17 cellular contexts compared by ENCODE assay signal in the genomic region with DNA sequence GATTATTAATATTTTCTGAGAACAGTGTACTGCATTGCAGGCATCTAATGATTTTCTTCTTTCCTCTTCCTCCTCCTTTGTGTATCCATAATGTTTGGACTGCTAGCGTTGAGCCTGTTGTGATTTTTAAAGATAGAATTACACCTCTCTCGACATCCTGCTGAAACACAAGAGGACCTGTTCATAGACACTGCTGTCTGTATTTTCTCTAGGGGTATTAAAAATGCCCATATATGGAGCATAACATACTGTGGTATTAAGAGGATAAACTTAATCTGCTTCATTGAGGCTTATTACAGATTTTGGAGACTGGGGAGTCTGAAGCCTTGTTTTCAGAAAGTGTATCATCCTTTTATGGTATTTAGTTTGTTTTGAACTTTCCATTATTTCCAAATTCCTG.
"Had no signal": no experiment of that assay in that cellular context is flagged by ENCODE, and none has a peak within 500 bp of the region (broad histone marks: within the 10 kb centered on the region; RNA-seq: fewer than 3 reads in every experiment).

No MANE protein-coding gene starts in this region.

- H3K9me3 ChIP-seq: gastroesophageal sphincter, lower lobe of right lung, right atrium auricular region, thyroid gland had no signal

- H3K36me3 ChIP-seq: ascending aorta, gastroesophageal sphincter, heart right ventricle, lower lobe of right lung, right atrium auricular region, thyroid gland had no signal

- H3K4me3 ChIP-seq: ascending aorta, dorsolateral prefrontal cortex, gastroesophageal sphincter, heart right ventricle, lower lobe of right lung, right atrium auricular region, skin epidermis, thyroid gland had no signal

- H3K27me3 ChIP-seq: ascending aorta, dorsolateral prefrontal cortex, gastroesophageal sphincter, heart right ventricle, right atrium auricular region, thyroid gland had no signal

- DNase-seq: activated CD4-positive, alpha-beta memory T cell treated with anti-CD3 and anti-CD28 coated beads for 36 hours; activated CD8-positive, alpha-beta memory T cell treated with anti-CD3 and anti-CD28 coated beads, Interleukin-2, amount 10 ng/mL, durations not matched to agents 7 days and 5 days; activated naive CD4-positive, alpha-beta T cell treated with anti-CD3 and anti-CD28 coated beads for 36 hours; activated T-cell treated with anti-CD3 and anti-CD28 coated beads, Interleukin-2, amount 50 U/mL, for 1 hour; dorsolateral prefrontal cortex; endodermal cell; heart right ventricle; left cardiac atrium; lower lobe of right lung; stimulated activated CD4-positive, alpha-beta T cell treated with anti-CD3 and anti-CD28 coated beads, Interleukin-15, amount 100 ng/mL, for 24 hours; stimulated activated CD4-positive, alpha-beta T cell treated with anti-CD3 and anti-CD28 coated beads, Interleukin-4, amount 100 ng/mL, for 1 hour; stimulated activated naive B cell treated with anti-CD40 and anti-IgM and Interleukin-4, amounts not matched to agents 10 μg/mL and 1 μg/mL and 100 μg/mL, for 72 hours; thyroid gland had no signal

- ATAC-seq: activated CD8-positive, alpha-beta memory T cell treated with anti-CD3 and anti-CD28 coated beads, Interleukin-2, amount 10 ng/mL, durations not matched to agents 7 days and 5 days; gastroesophageal sphincter; heart right ventricle; left cardiac atrium; lower lobe of right lung; stimulated activated naive B cell treated with anti-CD40 and anti-IgM and Interleukin-4, amounts not matched to agents 10 μg/mL and 1 μg/mL and 100 μg/mL, for 72 hours had no signal
